Comparison of ENCODE assay signal across 21 cellular contexts in genomic region chr9:72254881-72255545, GRCh38.
DNase-seq lines count a peak whose midpoint lies in the region; ATAC-seq and TF ChIP-seq lines count a peak whose summit lies in the region.
"Had no signal": no experiment of that assay in that cellular context is flagged by ENCODE, and none has a peak within 500 bp of the region (broad histone marks: within the 10 kb centered on the region; RNA-seq: fewer than 3 reads in every experiment).

No MANE protein-coding gene starts in this region.

- H3K4me3 Mint-ChIP-seq in activated T-cell treated with anti-CD3 and anti-CD28 coated beads, Interleukin-2, amount 50 U/mL, for 4 hours: no peak overlapping the region
- H3K4me3 Mint-ChIP-seq: CD14-positive monocyte; T-helper 1 cell treated with Interleukin-12 subunit alpha and Interleukin-12 subunit beta and Interleukin-4 antibody, amounts not matched to agents 30 μg/mL and 1 μg/mL, for 36 hours had no signal

- DNase-seq in DMS53 (lab: John Stamatoyannopoulos, UW): peak; percentile 4
- DNase-seq in DMS53 treated with DMSO at 0.1 percent for 48 hours (lab: John Stamatoyannopoulos, UW; ENCODE audit: unreplicated experiment): no peak
- DNase-seq in NAMALWA (ENCODE audit: low spot score): peak; percentile 4
- peak; percentile 5 for DNase-seq in astrocyte of the hippocampus (ENCODE audit: low read depth, low spot score)
- DNase-seq in retinal pigment epithelial cell (ENCODE audit: low read depth): peak; percentile 53
- no peak for DNase-seq in activated naive CD4-positive, alpha-beta T cell treated with Interleukin-2 at 50 U/mL for 16 hours
- no peak for DNase-seq in HuH-7 (ENCODE audit: low spot score)
- DNase-seq in activated T-cell treated with anti-CD3 and anti-CD28 coated beads, Interleukin-2, amount 50 U/mL, for 4 hours: no peak
- DNase-seq: Caco-2, DMS79 treated with DMSO at 0.1 percent for 48 hours, GDM1, GOT3, KBM-7, NCI-H1105, NCI-H187 treated with DMSO at 0.1 percent for 48 hours, NCI-H446 treated with DMSO at 0.1 percent for 48 hours had no signal

- no peak overlapping the region for H3K4me3 ChIP-seq in retinal pigment epithelial cell (ENCODE audit: low read length)

- peaks cover 30% of the 10 kb centered on the region for H3K27me3 Mint-ChIP-seq in activated T-cell treated with anti-CD3 and anti-CD28 coated beads, Interleukin-2, amount 50 U/mL, for 4 hours (ENCODE audit: low read depth)

- peak; percentile 30 for TF ChIP-seq CTCF in retinal pigment epithelial cell (conservative IDR thresholded peaks at IDR 0.05; ENCODE audit: low read depth, low read length)

- H3K4me1 Mint-ChIP-seq in activated T-cell treated with anti-CD3 and anti-CD28 coated beads, Interleukin-2, amount 50 U/mL, for 4 hours (ENCODE audit: low read depth): no peaks in the 10 kb centered on the region
- H3K4me1 Mint-ChIP-seq: CD14-positive monocyte had no signal

- no peaks in the 10 kb centered on the region for H3K9me3 Mint-ChIP-seq in activated T-cell treated with anti-CD3 and anti-CD28 coated beads, Interleukin-2, amount 50 U/mL, for 4 hours
- H3K9me3 Mint-ChIP-seq: CD14-positive monocyte; T-helper 1 cell treated with Interleukin-12 subunit alpha and Interleukin-12 subunit beta and Interleukin-4 antibody, amounts not matched to agents 30 μg/mL and 1 μg/mL, for 36 hours had no signal

- ATAC-seq in activated T-cell treated with anti-CD3 and anti-CD28 coated beads, Interleukin-2, amount 50 U/mL, for 4 hours: no peak
- ATAC-seq: Panc1, Right ventricle myocardium inferior, SK-N-SH treated with all-trans-retinoic acid at 6 μM for 48 hours had no signal

- no peaks in the 10 kb centered on the region for H3K36me3 Mint-ChIP-seq in activated T-cell treated with anti-CD3 and anti-CD28 coated beads, Interleukin-2, amount 50 U/mL, for 4 hours (ENCODE audit: insufficient read depth)
- H3K36me3 Mint-ChIP-seq: CD14-positive monocyte had no signal

Comparison
In these comparisons a context has a peak if more than half of its experiments do, and no peak if none do; other contexts are left out.
1. DNase-seq: peak in DMS53 (single experiment), NAMALWA (single experiment), astrocyte of the hippocampus (single experiment) and retinal pigment epithelial cell (single experiment); none in DMS53 treated with DMSO at 0.1 percent for 48 hours (single experiment), activated naive CD4-positive, alpha-beta T cell treated with Interleukin-2 at 50 U/mL for 16 hours (single experiment), HuH-7 (single experiment) and activated T-cell treated with anti-CD3 and anti-CD28 coated beads, Interleukin-2, amount 50 U/mL, for 4 hours (single experiment).